15 cellular contexts compared by ENCODE assay signal in genomic region chr2:37154790-37155189, GRCh38. TPM values are rescaled to one million over a fixed set of nuclear protein-coding genes. Genes with fewer than 3 reads are reported as not detected.
DNase-seq lines count a peak whose midpoint lies in the region; ATAC-seq and TF ChIP-seq lines count a peak whose summit lies in the region.
"Had no signal": no experiment of that assay in that cellular context is flagged by ENCODE, and none has a peak within 500 bp of the region (broad histone marks: within the 10 kb centered on the region; RNA-seq: fewer than 3 reads in every experiment).

No MANE protein-coding gene starts in this region.

- H3K27me3 Mint-ChIP-seq in activated CD4-positive, alpha-beta T cell treated with anti-CD3 and anti-CD28 coated beads, Interleukin-2, amount 10 ng/mL, durations not matched to agents 7 days and 5 days: no peaks in the 10 kb centered on the region
- peaks cover 2% of the 10 kb centered on the region; the same call in 1 of the 2 replicates for H3K27me3 Mint-ChIP-seq in HFFc6 (ENCODE audit: insufficient read depth)
- no peaks in the 10 kb centered on the region for H3K27me3 Mint-ChIP-seq in naive thymus-derived CD8-positive, alpha-beta T cell

- peak overlapping the region; percentile 98 for H3K27ac ChIP-seq in VCaP

- H3K4me1 Mint-ChIP-seq in activated CD4-positive, alpha-beta T cell treated with anti-CD3 and anti-CD28 coated beads, Interleukin-2, amount 10 ng/mL, durations not matched to agents 7 days and 5 days: peaks cover 62% of the 10 kb centered on the region
- peaks cover 57% of the 10 kb centered on the region for H3K4me1 Mint-ChIP-seq in HFFc6 (ENCODE audit: low read depth)
- H3K4me1 Mint-ChIP-seq in naive thymus-derived CD8-positive, alpha-beta T cell: peaks cover 34 to 74% (median 65%) of the 10 kb centered on the region in 4 donors

- no peaks in the 10 kb centered on the region for H3K27me3 ChIP-seq in BE2C
- H3K27me3 ChIP-seq: dorsolateral prefrontal cortex had no signal

- no peaks in the 10 kb centered on the region for H3K4me1 ChIP-seq in BE2C

- no peaks in the 10 kb centered on the region; the same call in 1 of the 2 replicates for H3K36me3 ChIP-seq in BE2C

- CTCF ChIA-PET in activated CD4-positive, alpha-beta T cell treated with anti-CD3 and anti-CD28 coated beads, Interleukin-2, amount 10 ng/mL, durations not matched to agents 7 days and 5 days (lab: Charles Lee): interaction anchor here (0.6 to 1.0 kb wide), 3 partner anchors 14 to 380 kb away, joined by 3 read pairs; no protein-coding TSS in a partner anchor

- no peak for ATAC-seq in naive thymus-derived CD8-positive, alpha-beta T cell
- no peak for ATAC-seq in HG03342 (IDR thresholded peaks at IDR 0.05; ENCODE audit: unreplicated experiment)
- ATAC-seq in HG03280 (IDR thresholded peaks at IDR 0.05; ENCODE audit: unreplicated experiment): no peak

- no peak for DNase-seq in activated CD4-positive, alpha-beta T cell treated with anti-CD3 and anti-CD28 coated beads, Interleukin-2, amount 10 ng/mL, durations not matched to agents 7 days and 5 days
- no peak for DNase-seq in activated CD4-positive, alpha-beta T cell treated with anti-CD3 and anti-CD28 coated beads for 48 hours
- DNase-seq in HFFc6 (no peak), BE2C (no peak)
- no peak for DNase-seq in naive thymus-derived CD8-positive, alpha-beta T cell
- DNase-seq: dorsolateral prefrontal cortex; NCI-H1694; NCI-H748 treated with DMSO at 0.1 percent for 48 hours; stimulated activated CD4-positive, alpha-beta T cell treated with anti-CD3 and anti-CD28 coated beads, Interleukin-4, amount 100 ng/mL, for 1 hour; stimulated activated naive CD4-positive, alpha-beta T cell treated with Interleukin-2 at 50 U/mL for 16 hours; SW 1271 had no signal

- no peaks in the 10 kb centered on the region for H3K9me3 ChIP-seq in BE2C

- TF ChIP-seq CTCF in HFFc6 (IDR thresholded peaks at IDR 0.05) (no peak), VCaP (conservative IDR thresholded peaks at IDR 0.05) (no peak), BE2C (IDR thresholded peaks at IDR 0.05; ENCODE audit: low read depth, low read length) (no peak)

- H3K36me3 Mint-ChIP-seq in activated CD4-positive, alpha-beta T cell treated with anti-CD3 and anti-CD28 coated beads, Interleukin-2, amount 10 ng/mL, durations not matched to agents 7 days and 5 days (ENCODE audit: low read depth): peaks cover 54% of the 10 kb centered on the region
- H3K36me3 Mint-ChIP-seq in HFFc6 (ENCODE audit: low read depth): peaks cover 39% of the 10 kb centered on the region
- peaks cover 13 to 25% (median 22%) of the 10 kb centered on the region in 3 donors for H3K36me3 Mint-ChIP-seq in naive thymus-derived CD8-positive, alpha-beta T cell

- peak overlapping the region; percentile 96 for H3K27ac Mint-ChIP-seq in activated CD4-positive, alpha-beta T cell treated with anti-CD3 and anti-CD28 coated beads, Interleukin-2, amount 10 ng/mL, durations not matched to agents 7 days and 5 days
- no peak overlapping the region; the same call in 1 of the 2 replicates for H3K27ac Mint-ChIP-seq in HFFc6
- peak overlapping the region in 9 of 10 donors; percentile 72 to 98 (median 94) for H3K27ac Mint-ChIP-seq in naive thymus-derived CD8-positive, alpha-beta T cell

- H3K9me3 Mint-ChIP-seq in activated CD4-positive, alpha-beta T cell treated with anti-CD3 and anti-CD28 coated beads, Interleukin-2, amount 10 ng/mL, durations not matched to agents 7 days and 5 days: peaks cover 3% of the 10 kb centered on the region
- peaks cover 12% of the 10 kb centered on the region for H3K9me3 Mint-ChIP-seq in HFFc6
- peaks cover 0 to 3% (median 0%) of the 10 kb centered on the region in 9 donors for H3K9me3 Mint-ChIP-seq in naive thymus-derived CD8-positive, alpha-beta T cell

- H3K4me3 Mint-ChIP-seq in activated CD4-positive, alpha-beta T cell treated with anti-CD3 and anti-CD28 coated beads, Interleukin-2, amount 10 ng/mL, durations not matched to agents 7 days and 5 days: peak overlapping the region; percentile 91
- peak overlapping the region; percentile 99 for H3K4me3 Mint-ChIP-seq in HFFc6
- peak overlapping the region in 7 of 10 donors; percentile 5 to 99 (median 95) for H3K4me3 Mint-ChIP-seq in naive thymus-derived CD8-positive, alpha-beta T cell

- POLR2A ChIA-PET in activated CD4-positive, alpha-beta T cell treated with anti-CD3 and anti-CD28 coated beads, Interleukin-2, amount 10 ng/mL, durations not matched to agents 7 days and 5 days (lab: Charles Lee): no interaction called here
- POLR2A ChIA-PET in naive thymus-derived CD8-positive, alpha-beta T cell (lab: Charles Lee): no interaction called here

- no peak overlapping the region for H3K4me3 ChIP-seq in BE2C (ENCODE audit: low read depth, low read length)

RNA-seq across cellular contexts. Expression of gene EIF2AK2, which starts 2.0 kb away (rescaled TPM):
- total RNA-seq in activated CD4-positive, alpha-beta T cell treated with anti-CD3 and anti-CD28 coated beads, Interleukin-2, amount 10 ng/mL, durations not matched to agents 7 days and 5 days: 100 to 1,000 TPM; 119 to 129 TPM
- 10 to 100 TPM; 42.7 to 55.2 (median 45.7) TPM for total RNA-seq in HFFc6 (2021; fragmentation: NEBNext Ultra II Directional; extraction: Animal tissue kit (Norgen Biotek cat#: 25700))
- total RNA-seq in naive thymus-derived CD8-positive, alpha-beta T cell: 10 to 100 TPM; 24.4 to 31.1 TPM
- polyA plus RNA-seq in naive thymus-derived CD8-positive, alpha-beta T cell: 10 to 100 TPM; 18.8 to 28.8 (median 21.6) TPM
- 4.7 TPM for polyA plus RNA-seq in BE2C (2012; ENCODE audit: insufficient read depth, insufficient read length, low read depth)

RNA-seq across cellular contexts. Expression of gene SULT6B1, which starts 33.7 kb away (rescaled TPM):
- total RNA-seq in activated CD4-positive, alpha-beta T cell treated with anti-CD3 and anti-CD28 coated beads, Interleukin-2, amount 10 ng/mL, durations not matched to agents 7 days and 5 days: not detected
- total RNA-seq in HFFc6 (2021; fragmentation: NEBNext Ultra II Directional; extraction: Animal tissue kit (Norgen Biotek cat#: 25700)): not detected
- not detected for total RNA-seq in naive thymus-derived CD8-positive, alpha-beta T cell
- not detected for polyA plus RNA-seq in naive thymus-derived CD8-positive, alpha-beta T cell
- polyA plus RNA-seq in BE2C (2012; ENCODE audit: insufficient read depth, insufficient read length, low read depth): not detected
- total RNA-seq: dorsolateral prefrontal cortex, mononuclear cell had no signal

RNA-seq across cellular contexts. Expression of gene CEBPZOS, which starts 41.5 kb away (rescaled TPM):
- 10 to 100 TPM; 37.5 to 38.5 TPM for total RNA-seq in activated CD4-positive, alpha-beta T cell treated with anti-CD3 and anti-CD28 coated beads, Interleukin-2, amount 10 ng/mL, durations not matched to agents 7 days and 5 days
- 10 to 100 TPM; 55.2 to 66.6 (median 63.5) TPM for total RNA-seq in HFFc6 (2021; fragmentation: NEBNext Ultra II Directional; extraction: Animal tissue kit (Norgen Biotek cat#: 25700))
- 10 to 100 TPM; 42.3 to 45.4 TPM for total RNA-seq in naive thymus-derived CD8-positive, alpha-beta T cell
- 10 to 100 TPM; 43.0 to 44.5 (median 43.8) TPM for polyA plus RNA-seq in naive thymus-derived CD8-positive, alpha-beta T cell
- polyA plus RNA-seq in BE2C (2012; ENCODE audit: insufficient read depth, insufficient read length, low read depth): 6.6 TPM
